ENCODE assay signal across 10 cellular contexts in the genomic region with DNA sequence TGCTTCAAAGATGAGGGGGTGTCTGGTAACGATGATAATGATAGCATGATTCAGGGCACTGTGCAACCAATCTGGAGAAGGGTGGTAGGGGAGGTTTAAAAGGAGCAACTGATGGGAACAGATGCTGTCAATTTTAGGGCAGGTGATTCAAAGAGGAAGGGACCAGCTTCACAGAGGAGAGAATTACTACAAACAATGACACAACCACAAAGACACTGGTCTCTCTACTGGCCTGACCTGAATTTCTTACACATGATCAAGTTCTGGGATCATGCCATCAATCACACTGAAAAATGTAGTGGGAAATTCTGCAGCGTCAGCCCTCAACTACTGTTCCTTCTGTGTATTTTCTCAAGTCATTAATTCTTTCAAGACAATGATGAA. TPM values are rescaled to one million over a fixed set of nuclear protein-coding genes. Genes with fewer than 3 reads are reported as not detected.
A peak's percentile ranks its signal among the peaks of the same experiment; 100 is the strongest.
DNase-seq lines count a peak whose midpoint lies in the region; ATAC-seq and TF ChIP-seq lines count a peak whose summit lies in the region.
"Had no signal": no experiment of that assay in that cellular context is flagged by ENCODE, and none has a peak within 500 bp of the region (broad histone marks: within the 10 kb centered on the region; RNA-seq: fewer than 3 reads in every experiment).

No MANE protein-coding gene starts in this region.

- no peak overlapping the region for H3K27ac ChIP-seq in CD4-positive, alpha-beta T cell (ENCODE audit: low read depth, low read length)
- H3K27ac ChIP-seq in OCI-LY1 (ENCODE audit: low read depth, low read length, poor library complexity, severe bottlenecking), result peak overlapping the region; percentile 19

- POLR2A ChIA-PET in CD4-positive, alpha-beta T cell (lab: Charles Lee), result interaction anchor here (1.0 kb wide), 1 partner anchor 104 kb away, joined by 3 read pairs; no protein-coding TSS in a partner anchor

- H3K79me2 ChIP-seq in OCI-LY1 (ENCODE audit: insufficient read depth, low read length), result peaks cover 17% of the 10 kb centered on the region

- no peak overlapping the region for H3K4me3 Mint-ChIP-seq in CD4-positive, alpha-beta T cell
- no peak overlapping the region for H3K4me3 Mint-ChIP-seq in dendritic cell treated with granulocyte-macrophage colony-stimulating factor and Interleukin-4, amounts not matched to agents 40 ng/mL and 50 ng/mL, for 4 days
- H3K4me3 Mint-ChIP-seq in natural killer cell treated with Interleukin-12 subunit alpha and Interleukin-12 subunit beta and Interleukin-15 and Interleukin-18, amount 100 ng/mL, for 72 hours, result no peak overlapping the region

- H3K9me2 ChIP-seq in OCI-LY1 (ENCODE audit: low read depth, low read length), result no peaks in the 10 kb centered on the region

- H3K27me3 Mint-ChIP-seq in CD4-positive, alpha-beta T cell, result no peaks in the 10 kb centered on the region
- no peaks in the 10 kb centered on the region for H3K27me3 Mint-ChIP-seq in dendritic cell treated with granulocyte-macrophage colony-stimulating factor and Interleukin-4, amounts not matched to agents 40 ng/mL and 50 ng/mL, for 4 days
- H3K27me3 Mint-ChIP-seq in natural killer cell treated with Interleukin-12 subunit alpha and Interleukin-12 subunit beta and Interleukin-15 and Interleukin-18, amount 100 ng/mL, for 72 hours, result no peaks in the 10 kb centered on the region

- CTCF ChIA-PET in CD4-positive, alpha-beta T cell (lab: Charles Lee), result no interaction called here

- no peak overlapping the region for H3K4me3 ChIP-seq in OCI-LY1 (ENCODE audit: low read depth, low read length, poor library complexity, severe bottlenecking)

- no peak for ATAC-seq in CD4-positive, alpha-beta T cell (ENCODE audit: poor library complexity)
- ATAC-seq in natural killer cell treated with Interleukin-12 subunit alpha and Interleukin-12 subunit beta and Interleukin-15 and Interleukin-18, amount 100 ng/mL, for 72 hours, result no peak
- no peak for ATAC-seq in HG03432 (IDR thresholded peaks at IDR 0.05; ENCODE audit: unreplicated experiment)

- intact Hi-C loops in CD4-positive, alpha-beta T cell (cut with DNase I, micrococcal nuclease), result loop anchor here (5.0 to 10.0 kb wide), 4 partner anchors 64 to 916 kb away; a partner anchor contains a TSS
- intact Hi-C loops in dendritic cell treated with granulocyte-macrophage colony-stimulating factor and Interleukin-4, amounts not matched to agents 40 ng/mL and 50 ng/mL, for 4 days (cut with micrococcal nuclease), result loop anchor here (5.0 kb wide), 2 partner anchors 916 to 1154 kb away; a partner anchor contains a TSS

- H3K4me1 ChIP-seq in OCI-LY1 (ENCODE audit: insufficient read depth, low read length, severe bottlenecking), result peaks cover 29% of the 10 kb centered on the region

- H3K4me1 Mint-ChIP-seq in CD4-positive, alpha-beta T cell (ENCODE audit: low read depth), result peaks cover 42% of the 10 kb centered on the region
- H3K4me1 Mint-ChIP-seq in dendritic cell treated with granulocyte-macrophage colony-stimulating factor and Interleukin-4, amounts not matched to agents 40 ng/mL and 50 ng/mL, for 4 days (ENCODE audit: low read depth), result peaks cover 61% of the 10 kb centered on the region
- H3K4me1 Mint-ChIP-seq in natural killer cell treated with Interleukin-12 subunit alpha and Interleukin-12 subunit beta and Interleukin-15 and Interleukin-18, amount 100 ng/mL, for 72 hours (ENCODE audit: low read depth in 2 of 2), result peaks cover 22 to 29% of the 10 kb centered on the region in 2 donors

- 0 out of 2 replicates have a peak, but pooled peaks cover 3% of the 10 kb centered on the region for H3F3A ChIP-seq in OCI-LY1 (ENCODE audit: insufficient read depth, low read length)

- DNase-seq in CD4-positive, alpha-beta T cell, result no peak
- no peak for DNase-seq in natural killer cell treated with Interleukin-12 subunit alpha and Interleukin-12 subunit beta and Interleukin-15 and Interleukin-18, amount 100 ng/mL, for 72 hours (ENCODE audit: low spot score)
- no peak for DNase-seq in middle frontal gyrus (ENCODE audit: extremely low spot score, low spot score)
- no peak for DNase-seq in activated naive CD4-positive, alpha-beta T cell (lab: John Stamatoyannopoulos, UW)
- DNase-seq in SHP77 treated with DMSO at 0.1 percent for 48 hours (lab: John Stamatoyannopoulos, UW), result no peak
- DNase-seq: cortex of kidney, NCI-H2171 had no signal

- no peak overlapping the region for H3K9ac ChIP-seq in OCI-LY1 (ENCODE audit: low read length)

- no peaks in the 10 kb centered on the region for H4K20me1 ChIP-seq in OCI-LY1 (ENCODE audit: insufficient read depth, low read length)

- TF ChIP-seq CTCF in CD4-positive, alpha-beta T cell (IDR thresholded peaks at IDR 0.05), result no peak
- TF ChIP-seq CTCF in OCI-LY1 (IDR thresholded peaks at IDR 0.05; ENCODE audit: low read length), result no peak

- H3K27me3 ChIP-seq in CD4-positive, alpha-beta T cell (ENCODE audit: control insufficient read depth, insufficient read depth, low read length), result no peaks in the 10 kb centered on the region
- no peaks in the 10 kb centered on the region for H3K27me3 ChIP-seq in OCI-LY1 (ENCODE audit: insufficient read depth, low read length)

- peaks cover 24% of the 10 kb centered on the region for H3K36me3 Mint-ChIP-seq in CD4-positive, alpha-beta T cell (ENCODE audit: low read depth)
- peaks cover 16% of the 10 kb centered on the region for H3K36me3 Mint-ChIP-seq in dendritic cell treated with granulocyte-macrophage colony-stimulating factor and Interleukin-4, amounts not matched to agents 40 ng/mL and 50 ng/mL, for 4 days (ENCODE audit: low read depth)
- H3K36me3 Mint-ChIP-seq in natural killer cell treated with Interleukin-12 subunit alpha and Interleukin-12 subunit beta and Interleukin-15 and Interleukin-18, amount 100 ng/mL, for 72 hours, result peaks cover 10% of the 10 kb centered on the region

- no peaks in the 10 kb centered on the region for H3K9me3 Mint-ChIP-seq in CD4-positive, alpha-beta T cell
- no peaks in the 10 kb centered on the region for H3K9me3 Mint-ChIP-seq in dendritic cell treated with granulocyte-macrophage colony-stimulating factor and Interleukin-4, amounts not matched to agents 40 ng/mL and 50 ng/mL, for 4 days
- no peaks in the 10 kb centered on the region for H3K9me3 Mint-ChIP-seq in natural killer cell treated with Interleukin-12 subunit alpha and Interleukin-12 subunit beta and Interleukin-15 and Interleukin-18, amount 100 ng/mL, for 72 hours

- H2AFZ ChIP-seq in OCI-LY1 (ENCODE audit: low read length), result no peak overlapping the region

- no peaks in the 10 kb centered on the region for H3K9me3 ChIP-seq in CD4-positive, alpha-beta T cell (ENCODE audit: control insufficient read depth, low read length)
- H3K9me3 ChIP-seq in OCI-LY1 (ENCODE audit: low read length), result no peaks in the 10 kb centered on the region

- peak overlapping the region; percentile 99 for H3K27ac Mint-ChIP-seq in CD4-positive, alpha-beta T cell
- peak overlapping the region; percentile 98 for H3K27ac Mint-ChIP-seq in dendritic cell treated with granulocyte-macrophage colony-stimulating factor and Interleukin-4, amounts not matched to agents 40 ng/mL and 50 ng/mL, for 4 days
- H3K27ac Mint-ChIP-seq in natural killer cell treated with Interleukin-12 subunit alpha and Interleukin-12 subunit beta and Interleukin-15 and Interleukin-18, amount 100 ng/mL, for 72 hours, result peak overlapping the region; percentile 100

- no peak overlapping the region for H3K4me2 ChIP-seq in OCI-LY1 (ENCODE audit: low read length)

- peaks cover 17% of the 10 kb centered on the region for H3K36me3 ChIP-seq in OCI-LY1 (ENCODE audit: insufficient read depth, low read length)

RNA-seq across cellular contexts. Expression of a gene that starts 2.6 kb away (rescaled TPM):
- total RNA-seq in CD4-positive, alpha-beta T cell, result 100 to 1,000 TPM; 206 to 228 TPM
- total RNA-seq in natural killer cell treated with Interleukin-12 subunit alpha and Interleukin-12 subunit beta and Interleukin-15 and Interleukin-18, amount 100 ng/mL, for 72 hours, result 100 to 1,000 TPM; 202 to 204 TPM
